In the genomic region with DNA sequence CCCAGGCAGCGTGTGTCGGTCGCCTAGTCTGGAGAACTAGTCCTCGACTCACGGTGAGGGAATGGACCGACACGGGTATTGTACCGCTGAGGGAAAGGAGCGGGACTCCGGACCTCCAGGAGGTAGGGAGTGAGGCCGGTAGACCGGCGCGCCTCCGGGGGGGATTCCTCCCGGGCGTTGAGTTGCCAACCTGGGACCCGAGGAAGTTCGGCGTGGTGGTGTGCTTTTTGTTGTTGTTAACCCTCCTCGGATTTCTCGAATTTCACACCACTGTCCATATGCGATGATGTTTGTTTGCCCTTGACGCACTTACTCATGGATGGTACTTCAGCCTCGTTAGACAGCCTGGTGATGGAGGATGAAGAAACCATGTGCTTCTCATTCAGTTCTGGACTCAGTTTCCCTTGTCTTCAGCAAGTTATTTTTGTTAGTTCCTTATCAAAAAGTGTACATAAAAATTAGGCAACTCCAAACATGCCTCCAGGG, we compare ENCODE assay signal across 8 cellular contexts. TPM values are rescaled to one million over a fixed set of nuclear protein-coding genes. Genes with fewer than 3 reads are reported as not detected.
DNase-seq lines count a peak whose midpoint lies in the region; TF ChIP-seq lines count a peak whose summit lies in the region.
"Not testable (repeated sequence)": the region's sequence is repeated elsewhere in the genome, so short reads cannot be mapped to it uniquely, and the experiment has no call there.

No MANE protein-coding gene starts in this region.

- in situ Hi-C loops in astrocyte of the spinal cord (cut with HindIII; ENCODE audit: low sequenced_read_pairs): not testable (repeated sequence)

- WGBS in esophagus muscularis mucosa: 0% methylated on average over 1 of the region's 25 CpGs
- whole genome bisulfite sequencing in liver: under 1% methylated on average over 25 of the region's 25 CpGs

- H3K27ac Mint-ChIP-seq in T-helper 2 cell treated with Interferon-gamma antibody and Interleukin-4, amounts not matched to agents 5 μg/mL and 100 μg/mL, for 36 hours: peak overlapping the region; percentile 98
- H3K27ac Mint-ChIP-seq in type B pancreatic cell: peak overlapping the region; percentile 93

- TF ChIP-seq RAD21 in liver (IDR thresholded peaks at IDR 0.05): not testable (repeated sequence)

- H3K9ac ChIP-seq in KMS-11 (peak overlapping the region; percentile 97), liver (ENCODE audit: low read depth in 1 of 2, low read length in 2 of 2) (peak overlapping the region; percentile 73 to 100), parathyroid adenoma (peak overlapping the region; percentile 67)

- TF ChIP-seq POLR2A in esophagus muscularis mucosa (IDR thresholded peaks at IDR 0.05; ENCODE audit: low read depth): peak; percentile 22

- peaks cover 52% of the 10 kb centered on the region for H3K36me3 Mint-ChIP-seq in T-helper 2 cell treated with Interferon-gamma antibody and Interleukin-4, amounts not matched to agents 5 μg/mL and 100 μg/mL, for 36 hours (ENCODE audit: low read depth)
- peaks cover 43% of the 10 kb centered on the region for H3K36me3 Mint-ChIP-seq in type B pancreatic cell

- H3K4me3 ChIP-seq in GM08714 (ENCODE audit: low read length): peak overlapping the region; percentile 80
- peak overlapping the region; percentile 97 for H3K4me3 ChIP-seq in KMS-11 (IDR thresholded peaks at IDR 0.05; ENCODE audit: insufficient read depth, low read depth, low read length)
- peak overlapping the region; percentile 96 for H3K4me3 ChIP-seq in astrocyte of the spinal cord (ENCODE audit: low read depth, low read length)
- peak overlapping the region; percentile 75 to 96 (median 84) for H3K4me3 ChIP-seq in esophagus muscularis mucosa
- peak overlapping the region; percentile 70 to 93 (median 88) for H3K4me3 ChIP-seq in liver (ENCODE audit: low read depth in 1 of 3, low read length in 3 of 3)
- peak overlapping the region; percentile 98 for H3K4me3 ChIP-seq in parathyroid adenoma (ENCODE audit: low read depth, low read length)

- TF ChIP-seq CTCF in KMS-11 (conservative IDR thresholded peaks at IDR 0.05; ENCODE audit: low read depth, low read length); astrocyte of the spinal cord (IDR thresholded peaks at IDR 0.05; ENCODE audit: low read depth, low read length); esophagus muscularis mucosa (IDR thresholded peaks at IDR 0.05); liver (IDR thresholded peaks at IDR 0.05; ENCODE audit: low read depth, low read length, missing input control); parathyroid adenoma (IDR thresholded peaks at IDR 0.05); type B pancreatic cell (conservative IDR thresholded peaks at IDR 0.05): not testable (repeated sequence)

- intact Hi-C loops in esophagus muscularis mucosa (cut with DNase I): not testable (repeated sequence)

- H3K4me2 ChIP-seq in KMS-11: peak overlapping the region; percentile 89
- peak overlapping the region; percentile 95 for H3K4me2 ChIP-seq in parathyroid adenoma (ENCODE audit: low read length)

- not testable (repeated sequence) for H3K9me3 ChIP-seq in esophagus muscularis mucosa; liver (ENCODE audit: control insufficient read depth in 4 of 4, low read length in 3 of 4); parathyroid adenoma (ENCODE audit: control insufficient read depth, low read length)

- H3K4me1 ChIP-seq in KMS-11 (ENCODE audit: low read depth, poor library complexity, severe bottlenecking) (peaks cover 60% of the 10 kb centered on the region), esophagus muscularis mucosa (peaks cover 40 to 45% (median 44%) of the 10 kb centered on the region in 4 donors), liver (ENCODE audit: control insufficient read depth in 4 of 4, insufficient read depth in 4 of 4, low read length in 3 of 4) (peaks cover 11 to 17% (median 13%) of the 10 kb centered on the region in 4 donors)
- not testable (repeated sequence) for H3K4me1 ChIP-seq in parathyroid adenoma

- not testable (repeated sequence) for DNase-seq in T-helper 2 cell treated with Interferon-gamma antibody and Interleukin-4, amounts not matched to agents 5 μg/mL and 100 μg/mL, for 36 hours (ENCODE audit: low spot score); astrocyte of the spinal cord (ENCODE audit: low read depth, low spot score); esophagus muscularis mucosa (ENCODE audit: extremely low spot score); type B pancreatic cell (ENCODE audit: extremely low spot score, unreplicated experiment)

- not testable (repeated sequence) for H3K27me3 Mint-ChIP-seq in T-helper 2 cell treated with Interferon-gamma antibody and Interleukin-4, amounts not matched to agents 5 μg/mL and 100 μg/mL, for 36 hours (ENCODE audit: low read depth); type B pancreatic cell

- H3K79me2 ChIP-seq in KMS-11 (ENCODE audit: insufficient read depth, low read depth): peaks cover 96% of the 10 kb centered on the region
- peaks cover 16% of the 10 kb centered on the region for H3K79me2 ChIP-seq in parathyroid adenoma

- peaks cover 28% of the 10 kb centered on the region for H4K20me1 ChIP-seq in KMS-11 (ENCODE audit: insufficient read depth)

- not testable (repeated sequence) for H3K9me3 Mint-ChIP-seq in T-helper 2 cell treated with Interferon-gamma antibody and Interleukin-4, amounts not matched to agents 5 μg/mL and 100 μg/mL, for 36 hours; type B pancreatic cell

- peak overlapping the region; percentile 98 for H3K4me3 Mint-ChIP-seq in T-helper 2 cell treated with Interferon-gamma antibody and Interleukin-4, amounts not matched to agents 5 μg/mL and 100 μg/mL, for 36 hours
- peak overlapping the region; percentile 97 for H3K4me3 Mint-ChIP-seq in type B pancreatic cell

- peaks cover 48% of the 10 kb centered on the region for H3K4me1 Mint-ChIP-seq in T-helper 2 cell treated with Interferon-gamma antibody and Interleukin-4, amounts not matched to agents 5 μg/mL and 100 μg/mL, for 36 hours (ENCODE audit: low read depth)
- H3K4me1 Mint-ChIP-seq in type B pancreatic cell (ENCODE audit: unreplicated experiment): peaks cover 32% of the 10 kb centered on the region

- H2AFZ ChIP-seq in KMS-11 (ENCODE audit: low read depth) (peak overlapping the region; percentile 87), parathyroid adenoma (peak overlapping the region; percentile 92)

- TF ChIP-seq EP300 in esophagus muscularis mucosa (IDR thresholded peaks at IDR 0.05): not testable (repeated sequence)

- H3K27ac ChIP-seq in KMS-11 (peak overlapping the region; percentile 88), esophagus muscularis mucosa (replicated peaks in 1 of 4) (peak overlapping the region; percentile 93 to 97 (median 95)), liver (ENCODE audit: low read depth in 1 of 2, low read length in 2 of 2) (peak overlapping the region; percentile 95 to 99), parathyroid adenoma (peak overlapping the region; percentile 98)

- H3K27me3 ChIP-seq in KMS-11 (ENCODE audit: insufficient read depth, low read depth); esophagus muscularis mucosa; liver (ENCODE audit: control insufficient read depth in 4 of 4, insufficient read depth in 4 of 4, low read length in 3 of 4); parathyroid adenoma (ENCODE audit: control insufficient read depth, insufficient read depth, low read length): not testable (repeated sequence)

- peaks cover 35% of the 10 kb centered on the region; the same call in 1 of the 2 replicates for H3K36me3 ChIP-seq in KMS-11 (ENCODE audit: insufficient read depth)
- peaks cover 0 to 16% (median 7%) of the 10 kb centered on the region in 4 donors for H3K36me3 ChIP-seq in esophagus muscularis mucosa
- H3K36me3 ChIP-seq in liver (ENCODE audit: control insufficient read depth in 4 of 4, insufficient read depth in 3 of 4, low read depth in 1 of 4, low read length in 3 of 4); parathyroid adenoma (ENCODE audit: control insufficient read depth, insufficient read depth, low read length): not testable (repeated sequence)

RNA-seq across cellular contexts. Expression of a gene that starts 0.3 kb away (rescaled TPM):
- total RNA-seq in esophagus muscularis mucosa: 100 to 1,000 TPM in 1 of 4 donors, 10 to 100 TPM in 3; 73.5 to 131 (median 87.9) TPM
- total RNA-seq in liver: 10 to 100 TPM; 43.1 to 59.3 TPM
- 10 to 100 TPM; 55.6 to 59.1 TPM for polyA plus RNA-seq in liver
- total RNA-seq in type B pancreatic cell (ENCODE audit: low replicate concordance): 95.9 and 109 TPM in 2 replicates

RNA-seq across cellular contexts. Expression of a gene that starts 0.6 kb away (rescaled TPM):
- total RNA-seq in esophagus muscularis mucosa: 100 to 1,000 TPM; 136 to 164 (median 144) TPM
- 10 to 100 TPM; 34.4 to 43.8 TPM for total RNA-seq in liver
- polyA plus RNA-seq in liver: 10 to 100 TPM; 13.3 to 18.9 TPM
- total RNA-seq in type B pancreatic cell (ENCODE audit: low replicate concordance): 44.5 and 50.8 TPM in 2 replicates
